Comparison of ENCODE assay signal across 1 cellular context in the genomic region with DNA sequence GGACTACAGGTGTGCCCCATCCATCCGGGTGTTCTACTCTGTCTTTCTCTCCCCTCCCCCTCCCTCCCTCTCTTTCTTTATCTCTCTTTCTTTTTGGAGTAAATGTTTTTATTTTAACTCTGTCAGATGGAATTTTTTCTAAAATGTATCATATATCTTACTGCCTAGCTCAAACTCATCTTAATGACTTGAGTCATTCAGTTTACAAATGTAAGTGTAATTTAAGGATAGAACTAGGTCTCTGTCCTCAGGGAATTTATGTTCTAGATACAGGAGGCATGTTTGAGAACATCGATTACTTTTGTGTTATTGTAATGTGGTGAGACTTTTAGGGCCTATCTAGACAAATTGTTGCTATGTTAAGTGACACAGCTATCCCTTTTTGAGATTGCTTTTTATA.
TF ChIP-seq lines count a peak whose summit lies in the region.

No MANE protein-coding gene starts in this region.

TF ChIP-seq in neural cell, 6 proteins besides CTCF, POLR2A, EP300 and RAD21 (continued from another document):
- TF ChIP-seq, protein P1, sequence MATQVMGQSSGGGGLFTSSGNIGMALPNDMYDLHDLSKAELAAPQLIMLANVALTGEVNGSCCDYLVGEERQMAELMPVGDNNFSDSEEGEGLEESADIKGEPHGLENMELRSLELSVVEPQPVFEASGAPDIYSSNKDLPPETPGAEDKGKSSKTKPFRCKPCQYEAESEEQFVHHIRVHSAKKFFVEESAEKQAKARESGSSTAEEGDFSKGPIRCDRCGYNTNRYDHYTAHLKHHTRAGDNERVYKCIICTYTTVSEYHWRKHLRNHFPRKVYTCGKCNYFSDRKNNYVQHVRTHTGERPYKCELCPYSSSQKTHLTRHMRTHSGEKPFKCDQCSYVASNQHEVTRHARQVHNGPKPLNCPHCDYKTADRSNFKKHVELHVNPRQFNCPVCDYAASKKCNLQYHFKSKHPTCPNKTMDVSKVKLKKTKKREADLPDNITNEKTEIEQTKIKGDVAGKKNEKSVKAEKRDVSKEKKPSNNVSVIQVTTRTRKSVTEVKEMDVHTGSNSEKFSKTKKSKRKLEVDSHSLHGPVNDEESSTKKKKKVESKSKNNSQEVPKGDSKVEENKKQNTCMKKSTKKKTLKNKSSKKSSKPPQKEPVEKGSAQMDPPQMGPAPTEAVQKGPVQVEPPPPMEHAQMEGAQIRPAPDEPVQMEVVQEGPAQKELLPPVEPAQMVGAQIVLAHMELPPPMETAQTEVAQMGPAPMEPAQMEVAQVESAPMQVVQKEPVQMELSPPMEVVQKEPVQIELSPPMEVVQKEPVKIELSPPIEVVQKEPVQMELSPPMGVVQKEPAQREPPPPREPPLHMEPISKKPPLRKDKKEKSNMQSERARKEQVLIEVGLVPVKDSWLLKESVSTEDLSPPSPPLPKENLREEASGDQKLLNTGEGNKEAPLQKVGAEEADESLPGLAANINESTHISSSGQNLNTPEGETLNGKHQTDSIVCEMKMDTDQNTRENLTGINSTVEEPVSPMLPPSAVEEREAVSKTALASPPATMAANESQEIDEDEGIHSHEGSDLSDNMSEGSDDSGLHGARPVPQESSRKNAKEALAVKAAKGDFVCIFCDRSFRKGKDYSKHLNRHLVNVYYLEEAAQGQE (IDR thresholded peaks at IDR 0.05; ENCODE audit: borderline replicate concordance): no peak
